8 cellular contexts compared by ENCODE assay signal in the genomic region with DNA sequence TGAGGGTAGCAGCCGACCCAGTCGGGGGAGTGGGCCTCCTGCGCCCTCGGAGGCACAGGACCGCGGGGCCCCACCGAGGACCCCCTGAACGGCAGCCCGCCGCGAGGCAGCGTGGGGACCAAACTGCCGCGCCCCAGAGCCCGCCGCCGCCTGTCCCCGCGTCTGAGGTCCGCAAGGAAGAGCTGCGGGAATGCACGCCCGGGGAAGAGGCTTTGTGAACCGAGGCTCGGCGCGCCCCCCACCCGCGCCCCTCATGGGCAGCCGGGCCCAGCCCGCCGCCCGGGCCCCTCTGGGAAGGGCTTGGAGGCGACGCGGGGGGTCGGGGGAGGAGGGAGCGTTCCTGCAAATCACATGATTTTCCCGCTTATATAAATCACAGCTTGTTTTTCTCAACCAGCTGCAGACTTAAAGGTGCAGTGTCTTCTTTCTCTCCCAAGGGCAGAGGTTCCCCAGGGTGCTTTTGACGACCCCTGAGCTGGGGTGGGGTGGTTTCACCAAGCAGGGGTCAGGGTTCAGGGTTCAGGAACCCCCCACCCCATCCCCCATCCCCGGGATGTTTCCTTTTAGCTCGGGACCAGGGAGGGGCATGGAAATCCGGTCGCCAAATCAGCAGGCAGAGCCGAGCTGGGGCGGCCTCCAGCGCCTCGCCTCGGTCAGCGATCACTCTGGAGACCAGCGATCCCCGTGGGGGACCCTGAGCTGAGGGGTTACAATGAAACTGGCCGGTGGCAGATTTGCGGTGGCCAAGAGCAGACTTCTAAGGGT. TPM values are rescaled to one million over a fixed set of nuclear protein-coding genes. Genes with fewer than 3 reads are reported as not detected.
DNase-seq lines count a peak whose midpoint lies in the region; ATAC-seq and TF ChIP-seq lines count a peak whose summit lies in the region.

No MANE protein-coding gene starts in this region.

- no TSS peak for BruUV-seq in PC-9 (replicated peaks; lab: Mats Ljungman, UMichigan)

- peak overlapping the region; percentile 53 for H3K4me3 Mint-ChIP-seq in central memory CD8-positive, alpha-beta T cell

- peak in 1 of 2 experiments; percentile 36 for DNase-seq in PC-9
- no peak for DNase-seq in central memory CD8-positive, alpha-beta T cell (ENCODE audit: low spot score in 2 of 2)
- DNase-seq in iris pigment epithelial cell (ENCODE audit: low read depth) = peak; percentile 73
- DNase-seq in sigmoid colon = peak; percentile 92
- no peak for DNase-seq in LoVo (ENCODE audit: low spot score)
- DNase-seq in A172 (ENCODE audit: low spot score) = no peak

- peak overlapping the region; percentile 28 for H3K4me3 ChIP-seq in GM12875 (ENCODE audit: low read depth, low read length)
- H3K4me3 ChIP-seq in PC-9 = peak overlapping the region; percentile 65
- peak overlapping the region; percentile 53 to 61 (median 58) for H3K4me3 ChIP-seq in sigmoid colon

- H3K9me2 ChIP-seq in PC-9 (ENCODE audit: insufficient read depth) = no peaks in the 10 kb centered on the region

- H3K4me2 ChIP-seq in PC-9 = peak overlapping the region; percentile 92

- H3K27me3 ChIP-seq in PC-9 (ENCODE audit: insufficient read depth, low read depth) = no peaks in the 10 kb centered on the region
- no peaks in the 10 kb centered on the region for H3K27me3 ChIP-seq in sigmoid colon

- POLR2A ChIA-PET in PC-9 (lab: Charles Lee; ENCODE audit: unreplicated experiment) = interaction anchor here (0.6 kb wide), 2 partner anchors 31 to 45 kb away, joined by 3 to 4 read pairs; partner anchors contain the start of gene ATP23

- no peak for ATAC-seq in central memory CD8-positive, alpha-beta T cell (replicated peaks; ENCODE audit: extremely low read depth, poor library complexity, severe bottlenecking)

- no peaks in the 10 kb centered on the region for H3K9me3 Mint-ChIP-seq in central memory CD8-positive, alpha-beta T cell

- no peaks in the 10 kb centered on the region for H3K9me3 ChIP-seq in PC-9 (ENCODE audit: insufficient read depth, low read depth)
- H3K9me3 ChIP-seq in sigmoid colon = no peaks in the 10 kb centered on the region

- CTCF ChIA-PET in PC-9 (lab: Charles Lee) = interaction anchor here (0.6 to 1.6 kb wide), 8 partner anchors 8 to 973 kb away, joined by 3 to 7 read pairs (median 6); partner anchors contain the start of gene CTDSP2

- no peaks in the 10 kb centered on the region for H3K79me2 ChIP-seq in PC-9 (ENCODE audit: low read depth)

- H3F3A ChIP-seq in PC-9 (ENCODE audit: insufficient read depth, low read depth) = peaks cover 22% of the 10 kb centered on the region; the same call in 1 of the 2 replicates

- peaks cover 3% of the 10 kb centered on the region for H3K36me3 Mint-ChIP-seq in central memory CD8-positive, alpha-beta T cell (ENCODE audit: insufficient read depth)

- intact Hi-C loops in PC-9 (cut with micrococcal nuclease; ENCODE audit: unreplicated experiment) = loop anchor here (2.0 kb wide), 2 partner anchors 50 to 66 kb away; partner anchors contain the start of gene CTDSP2
- intact Hi-C loops in sigmoid colon (cut with DNase I) = loop anchor here (1.0 kb wide), 1 partner anchor 52 kb away; no protein-coding TSS in a partner anchor

- peak; percentile 56 to 79 for TF ChIP-seq POLR2A in sigmoid colon (IDR thresholded peaks at IDR 0.05)

- 2 to 3% methylated on average over 54 of the region's 54 CpGs for WGBS in sigmoid colon, 2 donors

- H3K4me1 ChIP-seq in PC-9 (replicated peaks; ENCODE audit: insufficient read depth) (peaks cover 56% of the 10 kb centered on the region), sigmoid colon (peaks cover 4 to 78% (median 76%) of the 10 kb centered on the region in 4 donors)

- peak overlapping the region; percentile 84 for H2AFZ ChIP-seq in PC-9

- peak; percentile 44 to 75 (median 72) for TF ChIP-seq EP300 in sigmoid colon (IDR thresholded peaks at IDR 0.05)

- H3K36me3 ChIP-seq in PC-9 (ENCODE audit: low read depth) (no peaks in the 10 kb centered on the region), sigmoid colon (no peaks in the 10 kb centered on the region)

- H4K20me1 ChIP-seq in PC-9 (ENCODE audit: insufficient read depth) = no peaks in the 10 kb centered on the region

- no peak overlapping the region for H3K27ac ChIP-seq in 22Rv1
- no peak overlapping the region for H3K27ac ChIP-seq in PC-9
- peak overlapping the region; percentile 93 to 99 (median 98) for H3K27ac ChIP-seq in sigmoid colon

- TF ChIP-seq CTCF in 22Rv1 (IDR thresholded peaks at IDR 0.05) (peak; percentile 45), GM12875 (IDR thresholded peaks at IDR 0.05; ENCODE audit: borderline replicate concordance, insufficient read depth, low read depth, low read length) (no peak), PC-9 (conservative IDR thresholded peaks at IDR 0.05) (no peak), sigmoid colon (IDR thresholded peaks at IDR 0.05) (peak in 2 of 4 experiments; percentile 22 to 36)

- no peaks in the 10 kb centered on the region for H3K27me3 Mint-ChIP-seq in central memory CD8-positive, alpha-beta T cell

- peaks cover 36% of the 10 kb centered on the region for H3K4me1 Mint-ChIP-seq in central memory CD8-positive, alpha-beta T cell

- peak overlapping the region; percentile 97 for H3K27ac Mint-ChIP-seq in central memory CD8-positive, alpha-beta T cell (ENCODE audit: low read depth)

RNA-seq across cellular contexts. Expression of gene ATP23, which starts 44.7 kb away (rescaled TPM):
- 5.1 and 6.5 TPM in 2 replicates for total RNA-seq in PC-9 (2021)
- 10 to 100 TPM in 3 of 4 donors, 1 to 10 TPM in 1; 5.3 to 39.0 (median 13.2) TPM for total RNA-seq in sigmoid colon
- 10 to 100 TPM; 14.8 to 43.5 (median 25.8) TPM for polyA plus RNA-seq in sigmoid colon
- total RNA-seq in A172 (2014; rRNA removed; shearing (Covaris generic)) = 15.7 and 17.7 TPM in 2 replicates

RNA-seq across cellular contexts. Expression of gene CTDSP2, which starts 50.1 kb away (rescaled TPM):
- total RNA-seq in PC-9 (2021) (102 and 107 TPM in 2 replicates), sigmoid colon (100 to 1,000 TPM; 121 to 183 (median 135) TPM)
- 100 to 1,000 TPM in 2 of 3 donors, 10 to 100 TPM in 1; 85.3 to 122 (median 105) TPM for polyA plus RNA-seq in sigmoid colon
- total RNA-seq in A172 (2014; rRNA removed; shearing (Covaris generic)) = 26.9 and 27.5 TPM in 2 replicates

Comparison
In these comparisons a context has a peak if more than half of its experiments do, and no peak if none do; other contexts are left out.
1. H3K27ac ChIP-seq: peak in sigmoid colon (4 of 4); none in 22Rv1 (single experiment) and PC-9 (single experiment).
2. DNase-seq: peak in iris pigment epithelial cell (single experiment) and sigmoid colon (single experiment); none in central memory CD8-positive, alpha-beta T cell (0 of 2), LoVo (single experiment) and A172 (single experiment).
3. Peak in every context shown above with its lines, with median percentiles within 50 percentile points of each other: H3K4me3 ChIP-seq.